ENCODE assay signal across 8 cellular contexts in the genomic region with DNA sequence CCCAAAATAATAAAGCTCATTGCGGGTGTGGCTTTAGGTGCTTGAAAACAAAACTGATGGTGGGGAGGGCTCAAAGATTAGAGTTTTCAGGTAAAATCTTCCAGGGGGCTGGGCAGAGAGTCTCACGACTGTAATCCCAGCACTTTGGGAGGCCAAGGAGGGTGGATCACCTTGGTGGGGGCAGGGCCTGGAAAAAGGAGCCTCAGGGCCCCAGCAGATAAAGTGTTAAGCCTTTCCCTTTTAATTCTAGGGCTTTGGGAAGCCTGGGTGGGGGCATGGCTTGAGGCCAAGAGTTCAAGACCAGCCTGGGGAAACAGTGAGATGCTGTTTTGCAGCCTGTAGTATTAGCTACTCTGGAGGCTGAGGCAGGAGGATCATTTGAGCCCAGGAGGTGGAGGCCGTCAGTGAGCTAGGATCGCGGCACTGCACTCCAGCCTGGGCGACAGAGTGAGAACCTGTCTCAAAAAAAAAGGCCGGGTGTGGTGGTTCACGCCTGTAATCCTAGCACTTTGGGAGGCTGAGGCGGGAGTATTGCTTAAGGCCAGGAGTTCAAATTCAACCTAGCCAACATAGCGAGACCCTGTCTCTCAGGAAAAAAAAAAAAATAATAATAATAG. TPM values are rescaled to one million over a fixed set of nuclear protein-coding genes. Genes with fewer than 3 reads are reported as not detected.
DNase-seq lines count a peak whose midpoint lies in the region; ATAC-seq and TF ChIP-seq lines count a peak whose summit lies in the region.

No MANE protein-coding gene starts in this region.

- TF ChIP-seq CTCF in cardiac fibroblast (IDR thresholded peaks at IDR 0.05; ENCODE audit: low read depth, low read length) (no peak), natural killer cell (IDR thresholded peaks at IDR 0.05) (no peak)

- peak overlapping the region; percentile 98 to 100 for H3K27ac Mint-ChIP-seq in natural killer cell

- WGBS in HUES64 = 92% methylated on average over 9 of the region's 10 CpGs

- peak overlapping the region; percentile 97 for H3K4me3 Mint-ChIP-seq in natural killer cell

- H3K4me3 ChIP-seq in ACC112 (ENCODE audit: low read depth, low read length) (peak overlapping the region; percentile 90; the same call in 1 of the 2 replicates), HUES64 (ENCODE audit: low read length) (peak overlapping the region; percentile 86), cardiac fibroblast (replicated peaks in 1 of 2; ENCODE audit: low read depth in 2 of 2, low read length in 2 of 2) (peak overlapping the region; percentile 61 to 78)

- DNase-seq in cardiac fibroblast (ENCODE audit: low read depth in 2 of 2) = no peak
- no peak for DNase-seq in natural killer cell
- no peak for DNase-seq in HPDE6-E6E7 (ENCODE audit: extremely low spot score)
- DNase-seq in nucleus accumbens (lab: John Stamatoyannopoulos, UW) = no peak
- DNase-seq in SIG-M5 (lab: John Stamatoyannopoulos, UW) = no peak

- no peaks in the 10 kb centered on the region for H3K9me3 ChIP-seq in HUES64 (ENCODE audit: insufficient read depth, low read depth, low read length)

- ATAC-seq in natural killer cell (no peak), HG03521 (IDR thresholded peaks at IDR 0.05; ENCODE audit: unreplicated experiment) (no peak)

- peaks cover 44 to 62% of the 10 kb centered on the region in 2 donors for H3K4me1 Mint-ChIP-seq in natural killer cell

- H3K27me3 ChIP-seq in ACC112 (ENCODE audit: insufficient read depth, low read length) (no peaks in the 10 kb centered on the region), HUES64 (ENCODE audit: insufficient read depth, low read length) (no peaks in the 10 kb centered on the region)

- H2AFZ ChIP-seq in ACC112 (ENCODE audit: low read length, unreplicated experiment) = no peak overlapping the region

- no peaks in the 10 kb centered on the region for H3K36me3 ChIP-seq in ACC112 (ENCODE audit: insufficient read depth, low read length)
- peaks cover 46% of the 10 kb centered on the region for H3K36me3 ChIP-seq in HUES64 (ENCODE audit: insufficient read depth, low read length)

- H3K4me1 ChIP-seq in ACC112 (ENCODE audit: control insufficient read depth, insufficient read depth, low read length, unreplicated experiment) (peaks cover 10% of the 10 kb centered on the region), HUES64 (ENCODE audit: insufficient read depth, low read length) (peaks cover 5% of the 10 kb centered on the region; the same call in 1 of the 2 replicates)

- intact Hi-C loops in natural killer cell (cut with micrococcal nuclease) = loop anchor here (1.0 kb wide), 2 partner anchors 39 to 60 kb away; no protein-coding TSS in a partner anchor

- peaks cover 32% of the 10 kb centered on the region for H3K79me2 ChIP-seq in ACC112 (ENCODE audit: control insufficient read depth, insufficient read depth, low read length, unreplicated experiment)

- no peaks in the 10 kb centered on the region for H3K27me3 Mint-ChIP-seq in natural killer cell (ENCODE audit: low read depth in 2 of 2)

- no peaks in the 10 kb centered on the region for H3K36me3 Mint-ChIP-seq in natural killer cell

- no peak overlapping the region for H3K9ac ChIP-seq in HUES64 (ENCODE audit: low read depth, low read length)

- H3K27ac ChIP-seq in ACC112 (ENCODE audit: low read depth, low read length) = no peak overlapping the region
- no peak overlapping the region for H3K27ac ChIP-seq in HUES64 (ENCODE audit: low read depth, low read length)

- no peaks in the 10 kb centered on the region for H3K9me3 Mint-ChIP-seq in natural killer cell

RNA-seq across cellular contexts. Expression of gene IRGQ, which starts 1.7 kb away (rescaled TPM):
- polyA plus RNA-seq in HUES64 (2013, experiment 1 of 2) = 8.2 TPM
- 7.2 TPM for polyA plus RNA-seq in HUES64 (2013, experiment 2 of 2)
- 10 to 100 TPM; 28.5 to 43.7 (median 32.2) TPM for total RNA-seq in natural killer cell

RNA-seq across cellular contexts. Expression of gene ZNF576, which starts 2.2 kb away (rescaled TPM):
- 9.9 TPM for polyA plus RNA-seq in HUES64 (2013, experiment 1 of 2)
- 9.3 TPM for polyA plus RNA-seq in HUES64 (2013, experiment 2 of 2)
- total RNA-seq in natural killer cell = 10 to 100 TPM in 1 of 3 donors, 1 to 10 TPM in 2; 4.0 to 10.4 (median 5.8) TPM

RNA-seq across cellular contexts. Expression of gene SRRM5, which starts 17.7 kb away (rescaled TPM):
- 0.10 TPM for polyA plus RNA-seq in HUES64 (2013, experiment 1 of 2)
- not detected for polyA plus RNA-seq in HUES64 (2013, experiment 2 of 2)
- total RNA-seq in natural killer cell = under 1 TPM; 0.24 to 0.75 (median 0.50) TPM

RNA-seq across cellular contexts. Expression of gene PINLYP, which starts 18.6 kb away (rescaled TPM):
- 2.6 TPM for polyA plus RNA-seq in HUES64 (2013, experiment 1 of 2)
- polyA plus RNA-seq in HUES64 (2013, experiment 2 of 2) = 3.9 TPM
- total RNA-seq in natural killer cell = 1 to 10 TPM; 1.7 to 3.0 (median 2.4) TPM

RNA-seq across cellular contexts. Expression of gene XRCC1, which starts 18.9 kb away (rescaled TPM):
- polyA plus RNA-seq in HUES64 (2013, experiment 1 of 2) = 34.3 TPM
- polyA plus RNA-seq in HUES64 (2013, experiment 2 of 2) = 39.1 TPM
- total RNA-seq in natural killer cell = 10 to 100 TPM; 33.2 to 43.9 (median 40.7) TPM
